Comparison of ENCODE assay signal across 13 cellular contexts in genomic region chr3:141414800-141415462, GRCh38. TPM values are rescaled to one million over a fixed set of nuclear protein-coding genes. Genes with fewer than 3 reads are reported as not detected.
DNase-seq lines count a peak whose midpoint lies in the region; ATAC-seq, FAIRE-seq and TF ChIP-seq lines count a peak whose summit lies in the region.
"Had no signal": no experiment of that assay in that cellular context is flagged by ENCODE, and none has a peak within 500 bp of the region (broad histone marks: within the 10 kb centered on the region; RNA-seq: fewer than 3 reads in every experiment).

No MANE protein-coding gene starts in this region.

- no peak overlapping the region for H3K4me3 Mint-ChIP-seq in astrocyte (ENCODE audit: unreplicated experiment)

- no peak for FAIRE-seq in astrocyte (lab: Jason Lieb, UNC)

- no peak overlapping the region for H3K4me3 ChIP-seq in right cardiac atrium (ENCODE audit: low read length)
- no peak overlapping the region for H3K4me3 ChIP-seq in astrocyte (ENCODE audit: insufficient read depth, low read depth, low read length)
- H3K4me3 ChIP-seq in lower lobe of right lung, result no peak overlapping the region
- no peak overlapping the region for H3K4me3 ChIP-seq in urinary bladder (ENCODE audit: low read depth, low read length)
- H3K4me3 ChIP-seq in foreskin fibroblast (ENCODE audit: low read depth in 1 of 2, low read length in 2 of 2), result no peak overlapping the region
- H3K4me3 ChIP-seq: smooth muscle cell had no signal

- H3K27me3 ChIP-seq in right cardiac atrium (ENCODE audit: control insufficient read depth, insufficient read depth) (no peaks in the 10 kb centered on the region), astrocyte (ENCODE audit: insufficient read depth, low read length) (no peaks in the 10 kb centered on the region), lower lobe of right lung (ENCODE audit: low read depth) (no peaks in the 10 kb centered on the region)

- H3K27ac ChIP-seq in right cardiac atrium (ENCODE audit: low read length) (peak overlapping the region; percentile 68), astrocyte (ENCODE audit: low read depth, low read length) (peak overlapping the region; percentile 89), lower lobe of right lung (peak overlapping the region; percentile 94), urinary bladder (ENCODE audit: low read depth) (peak overlapping the region; percentile 3)
- H3K27ac ChIP-seq: C4-2B had no signal

- H3K9me3 ChIP-seq in right cardiac atrium (ENCODE audit: control insufficient read depth, low read length) (no peaks in the 10 kb centered on the region), astrocyte (ENCODE audit: insufficient read depth, low read depth, low read length) (no peaks in the 10 kb centered on the region), lower lobe of right lung (no peaks in the 10 kb centered on the region)

- intact Hi-C loops in right cardiac atrium (cut with DNase I) (no loop called here), Right ventricle myocardium superior (cut with DNase I) (no loop called here), lower lobe of right lung (cut with DNase I) (no loop called here)

- peaks cover 35% of the 10 kb centered on the region for H3K4me1 Mint-ChIP-seq in astrocyte (ENCODE audit: low read depth, unreplicated experiment)

- ATAC-seq in right cardiac atrium, result no peak
- ATAC-seq in Right ventricle myocardium superior (ENCODE audit: poor library complexity), result no peak
- no peak for ATAC-seq in lower lobe of right lung
- ATAC-seq: left lobe of liver had no signal

- H3K36me3 Mint-ChIP-seq in astrocyte (ENCODE audit: low read depth, unreplicated experiment), result peaks cover 49% of the 10 kb centered on the region

- H3K4me1 ChIP-seq in right cardiac atrium (ENCODE audit: control insufficient read depth, insufficient read depth, low read length), result peaks cover 42% of the 10 kb centered on the region
- H3K4me1 ChIP-seq in astrocyte (ENCODE audit: insufficient read depth, low read length), result peaks cover 53% of the 10 kb centered on the region
- peaks cover 78% of the 10 kb centered on the region for H3K4me1 ChIP-seq in lower lobe of right lung
- H3K4me1 ChIP-seq in urinary bladder (ENCODE audit: insufficient read depth), result no peaks in the 10 kb centered on the region

- H3K27me3 Mint-ChIP-seq in astrocyte (ENCODE audit: low read depth, unreplicated experiment), result no peaks in the 10 kb centered on the region

- no peak overlapping the region for H2AFZ ChIP-seq in astrocyte (ENCODE audit: low read depth, low read length)

- no peak overlapping the region for H3K27ac Mint-ChIP-seq in astrocyte (ENCODE audit: unreplicated experiment)

- no peaks in the 10 kb centered on the region for H3K9me3 Mint-ChIP-seq in astrocyte (ENCODE audit: unreplicated experiment)

- DNase-seq in right cardiac atrium, result no peak
- DNase-seq in Right ventricle myocardium superior, result no peak
- DNase-seq in astrocyte (ENCODE audit: low read depth), result peak; percentile 89
- DNase-seq in lower lobe of right lung, result no peak
- no peak for DNase-seq in NCI-H748 (lab: John Stamatoyannopoulos, UW; ENCODE audit: unreplicated experiment)
- no peak for DNase-seq in NCI-H1436 treated with DMSO at 0.1 percent for 48 hours (lab: John Stamatoyannopoulos, UW)
- no peak for DNase-seq in foreskin fibroblast
- DNase-seq: NCI-H2029; stimulated activated naive CD4-positive, alpha-beta T cell treated with Interleukin-2 at 50 U/mL for 16 hours had no signal

- peak overlapping the region; percentile 18 for H3K4me2 ChIP-seq in astrocyte (ENCODE audit: low read length)
- H3K4me2 ChIP-seq: smooth muscle cell had no signal

- H3K79me2 ChIP-seq in astrocyte (ENCODE audit: insufficient read depth, low read length), result peaks cover 65% of the 10 kb centered on the region

- H3K9ac ChIP-seq in astrocyte (ENCODE audit: low read length), result peak overlapping the region; percentile 81

- WGBS in right cardiac atrium, result 90% methylated on average over 5 of the region's 5 CpGs
- 87% methylated on average over 5 of the region's 5 CpGs for WGBS in urinary bladder

- H4K20me1 ChIP-seq in astrocyte (ENCODE audit: insufficient read depth, low read length), result no peaks in the 10 kb centered on the region

- TF ChIP-seq CTCF in astrocyte (IDR thresholded peaks at IDR 0.05; ENCODE audit: insufficient read depth, low read depth, low read length) (no peak), lower lobe of right lung (IDR thresholded peaks at IDR 0.05) (no peak), foreskin fibroblast (IDR thresholded peaks at IDR 0.05; ENCODE audit: low read depth, low read length) (no peak)

- H3K36me3 ChIP-seq in astrocyte (ENCODE audit: insufficient read depth, low read length), result peaks cover 48% of the 10 kb centered on the region
- peaks cover 42% of the 10 kb centered on the region for H3K36me3 ChIP-seq in lower lobe of right lung
- peaks cover 3% of the 10 kb centered on the region for H3K36me3 ChIP-seq in urinary bladder (ENCODE audit: insufficient read depth)

RNA-seq across cellular contexts. Expression of gene ZBTB38, which starts 46.6 kb away (rescaled TPM):
- 10 to 100 TPM; 68.6 to 76.9 (median 73.6) TPM for total RNA-seq in right cardiac atrium
- 14.6 TPM for polyA plus RNA-seq in right cardiac atrium
- 89.6 TPM for total RNA-seq in Right ventricle myocardium superior
- 57.6 and 60.7 TPM in 2 replicates for total RNA-seq in astrocyte
- total RNA-seq in lower lobe of right lung, result 89.6 TPM
- 124 TPM for total RNA-seq in urinary bladder
- polyA plus RNA-seq in urinary bladder, result 42.4 TPM

Comparison
In these comparisons a context has a peak if more than half of its experiments do, and no peak if none do; other contexts are left out.
1. H3K27ac ChIP-seq: peak in every context shown above with its lines; median percentile 94 in lower lobe of right lung; 89 in astrocyte; 68 in right cardiac atrium; 3 in urinary bladder.